ENCODE assay signal across 27 cellular contexts in genomic region chr14:104506461-104507253, GRCh38.
"Had no signal": no experiment of that assay in that cellular context is flagged by ENCODE, and none has a peak within 500 bp of the region (broad histone marks: within the 10 kb centered on the region; RNA-seq: fewer than 3 reads in every experiment).

No MANE protein-coding gene starts in this region.

- H3K4me1 Mint-ChIP-seq: nephron progenitor cell; stimulated activated effector memory CD8-positive, alpha-beta T cell treated with anti-CD3 and anti-CD28 coated beads, Interleukin-12 subunit alpha, Interleukin-12 subunit beta, amount 100 ng/mL, for 72 hours had no signal

- H3K36me3 ChIP-seq: gastrocnemius medialis, lower lobe of right lung, neutrophil, prostate gland, right atrium auricular region, stomach, thyroid gland had no signal

- H3K4me1 ChIP-seq: gastrocnemius medialis, lower lobe of right lung, parathyroid adenoma, prostate gland, right atrium auricular region, stomach, thyroid gland had no signal

- H3K27ac ChIP-seq: epithelial cell of prostate, gastrocnemius medialis, lower lobe of right lung, neutrophil, parathyroid adenoma, prostate gland, right atrium auricular region, stomach, thyroid gland had no signal

- H3K36me3 Mint-ChIP-seq: stimulated activated effector memory CD8-positive, alpha-beta T cell treated with anti-CD3 and anti-CD28 coated beads, Interleukin-12 subunit alpha, Interleukin-12 subunit beta, amount 100 ng/mL, for 72 hours had no signal

- H3K9ac ChIP-seq: parathyroid adenoma had no signal

- H3K27ac Mint-ChIP-seq: naive thymus-derived CD8-positive, alpha-beta T cell; nephron progenitor cell; stimulated activated effector memory CD8-positive, alpha-beta T cell treated with anti-CD3 and anti-CD28 coated beads, Interleukin-12 subunit alpha, Interleukin-12 subunit beta, amount 100 ng/mL, for 72 hours had no signal

- H3K4me3 Mint-ChIP-seq: naive thymus-derived CD8-positive, alpha-beta T cell; nephron progenitor cell; stimulated activated effector memory CD8-positive, alpha-beta T cell treated with anti-CD3 and anti-CD28 coated beads, Interleukin-12 subunit alpha, Interleukin-12 subunit beta, amount 100 ng/mL, for 72 hours had no signal

- H3K79me2 ChIP-seq: parathyroid adenoma had no signal

- H3K4me2 ChIP-seq: smooth muscle cell had no signal

- DNase-seq: cerebellar nuclear complex; cortex of kidney; effector CD4-positive, alpha-beta T cell; foreskin fibroblast; gastrocnemius medialis; kidney glomerular epithelial cell; left colon; left ventricle myocardium superior; lower lobe of right lung; naive thymus-derived CD8-positive, alpha-beta T cell; nephron progenitor cell; stimulated activated CD4-positive, alpha-beta T cell treated with anti-CD3 and anti-CD28 coated beads, Interleukin-12 subunit alpha, Interleukin-12 subunit beta, amount 100 ng/mL, for 4 hours; stimulated activated CD4-positive, alpha-beta T cell treated with anti-CD3 and anti-CD28 coated beads, Interleukin-1b, Interleukin-23, amount 100 ng/mL, for 48 hours; stimulated activated CD4-positive, alpha-beta T cell treated with anti-CD3 and anti-CD28 coated beads, Interleukin-4, amount 100 ng/mL, for 1 hour; stimulated activated naive CD4-positive, alpha-beta T cell treated with Interleukin-2 at 50 U/mL for 16 hours; stomach; thyroid gland; trophoblast cell had no signal

- H3K9me3 ChIP-seq: gastrocnemius medialis, neutrophil, prostate gland, thyroid gland had no signal

- H3K27me3 ChIP-seq: gastrocnemius medialis, neutrophil, right atrium auricular region, thyroid gland had no signal

- ATAC-seq: esophagus mucosa; gastrocnemius medialis; left colon; left ventricle myocardium superior; lower lobe of right lung; naive thymus-derived CD8-positive, alpha-beta T cell; sciatic nerve; stimulated activated effector memory CD8-positive, alpha-beta T cell treated with anti-CD3 and anti-CD28 coated beads, Interleukin-12 subunit alpha, Interleukin-12 subunit beta, amount 100 ng/mL, for 72 hours had no signal

- H3K4me3 ChIP-seq: gastrocnemius medialis, lower lobe of right lung, prostate gland, right atrium auricular region, smooth muscle cell, stomach, thyroid gland had no signal

- H2AFZ ChIP-seq: parathyroid adenoma had no signal
